18 cellular contexts compared by ENCODE assay signal in the genomic region with DNA sequence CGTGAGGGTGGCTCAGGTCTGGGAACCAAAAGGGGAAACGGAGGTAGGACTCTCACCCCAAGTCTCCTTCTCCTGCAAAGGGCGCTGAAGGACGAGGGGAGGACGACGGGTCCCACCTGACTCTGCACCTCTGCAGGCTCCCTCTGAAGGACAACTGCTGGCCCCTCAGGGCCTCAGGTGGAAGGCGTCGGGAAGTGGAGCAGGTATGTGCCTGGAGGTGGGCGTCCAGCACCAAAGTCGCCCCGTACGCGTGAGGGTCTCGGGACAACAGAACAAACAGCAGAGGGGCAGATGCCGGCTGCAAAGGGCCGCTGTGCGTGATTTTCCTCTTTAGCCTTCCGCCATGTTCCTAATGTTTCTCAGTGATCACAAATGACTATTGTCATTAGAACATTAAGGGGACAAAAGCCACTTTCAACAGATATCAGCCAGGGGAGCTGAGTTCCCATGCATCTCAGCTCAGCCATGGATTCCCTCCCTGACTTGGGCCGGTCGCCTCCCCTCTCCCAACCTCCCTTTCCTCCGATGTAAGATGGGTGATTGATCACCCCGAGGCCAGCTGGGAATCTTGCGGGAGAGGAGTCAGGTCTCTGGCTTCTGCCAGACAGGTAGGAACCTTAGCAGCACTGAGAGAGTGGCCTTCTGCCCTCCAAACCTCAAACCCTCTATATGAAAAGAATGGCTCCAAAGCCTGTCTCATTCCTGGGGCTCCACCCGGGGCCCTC. TPM values are rescaled to one million over a fixed set of nuclear protein-coding genes. Genes with fewer than 3 reads are reported as not detected.
DNase-seq lines count a peak whose midpoint lies in the region; ATAC-seq and TF ChIP-seq lines count a peak whose summit lies in the region.
"Had no signal": no experiment of that assay in that cellular context is flagged by ENCODE, and none has a peak within 500 bp of the region (broad histone marks: within the 10 kb centered on the region; RNA-seq: fewer than 3 reads in every experiment).

No MANE protein-coding gene starts in this region.

- H3K18ac ChIP-seq in neuronal stem cell (ENCODE audit: low read length) = peak overlapping the region; percentile 97

- peak overlapping the region; percentile 84 for H2BK12ac ChIP-seq in neuronal stem cell (ENCODE audit: low read length)

- H3K27ac ChIP-seq in right atrium auricular region (no peak overlapping the region), coronary artery (no peak overlapping the region), neuronal stem cell (replicated peaks; ENCODE audit: low read length) (peak overlapping the region; percentile 12), aorta (ENCODE audit: low read depth in 1 of 2, low read length in 2 of 2) (no peak overlapping the region), tibial nerve (peak overlapping the region in 1 of 4 donors; percentile 51)
- H3K27ac ChIP-seq: C4-2B had no signal

- no peaks in the 10 kb centered on the region for H3K36me3 ChIP-seq in right atrium auricular region
- H3K36me3 ChIP-seq in neuronal stem cell (replicated peaks in 1 of 2; ENCODE audit: control insufficient read depth in 2 of 2, insufficient read depth in 2 of 2, low read length in 2 of 2) = peaks cover 0 to 2% of the 10 kb centered on the region in 2 donors
- no peaks in the 10 kb centered on the region for H3K36me3 ChIP-seq in aorta (ENCODE audit: control insufficient read depth in 1 of 2, insufficient read depth in 2 of 2, low read length in 1 of 2)
- peaks cover 0 to 40% (median 2%) of the 10 kb centered on the region in 3 donors for H3K36me3 ChIP-seq in tibial nerve

- H3K14ac ChIP-seq in neuronal stem cell (ENCODE audit: low read length) = peak overlapping the region; percentile 9

- DNase-seq in Right ventricle myocardium superior (peak; percentile 24), right atrium auricular region (ENCODE audit: low spot score) (no peak), coronary artery (ENCODE audit: low spot score) (no peak), neuronal stem cell (ENCODE audit: low spot score) (no peak), aorta (peak; percentile 39 to 61), NCI-H2107 treated with DMSO at 0.1 percent for 48 hours (lab: John Stamatoyannopoulos, UW; ENCODE audit: unreplicated experiment) (no peak), tibial nerve (ENCODE audit: low spot score in 2 of 2) (no peak)
- DNase-seq: 8988T, DMS153, Karpas-422, NCI-H1105 treated with DMSO at 0.1 percent for 48 hours, NCI-H187, NCI-H446 treated with DMSO at 0.1 percent for 48 hours, NCI-H748 treated with DMSO at 0.1 percent for 48 hours had no signal

- H2BK15ac ChIP-seq in neuronal stem cell (ENCODE audit: low read length) = peak overlapping the region; percentile 100

- no peak overlapping the region for H4K8ac ChIP-seq in neuronal stem cell (ENCODE audit: low read depth, low read length)

- TF ChIP-seq POLR2A in tibial nerve (IDR thresholded peaks at IDR 0.05) = no peak

- H3K4me3 ChIP-seq in right atrium auricular region = no peak overlapping the region
- H3K4me3 ChIP-seq in coronary artery = peak overlapping the region; percentile 72
- H3K4me3 ChIP-seq in neuronal stem cell (ENCODE audit: low read length in 2 of 2) = no peak overlapping the region
- H3K4me3 ChIP-seq in aorta (ENCODE audit: low read length in 2 of 2) = no peak overlapping the region
- peak overlapping the region in 1 of 4 donors; percentile 51 for H3K4me3 ChIP-seq in tibial nerve

- H3K9me3 ChIP-seq in right atrium auricular region (no peaks in the 10 kb centered on the region), neuronal stem cell (replicated peaks in 1 of 2; ENCODE audit: control insufficient read depth in 2 of 2, insufficient read depth in 1 of 2, low read depth in 1 of 2, low read length in 2 of 2) (no peaks in the 10 kb centered on the region), aorta (ENCODE audit: control insufficient read depth, low read length) (no peaks in the 10 kb centered on the region), tibial nerve (no peaks in the 10 kb centered on the region)

- H3K4me1 ChIP-seq in right atrium auricular region = peaks cover 0 to 21% of the 10 kb centered on the region in 2 donors
- peaks cover 10 to 51% of the 10 kb centered on the region in 2 donors for H3K4me1 ChIP-seq in neuronal stem cell (ENCODE audit: control insufficient read depth in 2 of 2, insufficient read depth in 1 of 2, low read depth in 1 of 2, low read length in 2 of 2)
- no peaks in the 10 kb centered on the region for H3K4me1 ChIP-seq in aorta (ENCODE audit: control insufficient read depth in 1 of 2, insufficient read depth in 2 of 2, low read length in 2 of 2)
- peaks cover 0 to 41% (median 14%) of the 10 kb centered on the region in 4 donors for H3K4me1 ChIP-seq in tibial nerve

- TF ChIP-seq EP300 in tibial nerve (IDR thresholded peaks at IDR 0.05) = no peak

- no peaks in the 10 kb centered on the region for H3K27me3 ChIP-seq in right atrium auricular region
- peaks cover 0 to 29% (median 7%) of the 10 kb centered on the region in 3 experiments for H3K27me3 ChIP-seq in neuronal stem cell (ENCODE audit: control insufficient read depth in 3 of 3, insufficient read depth in 3 of 3, low read depth in 1 of 3, low read length in 3 of 3)
- no peaks in the 10 kb centered on the region for H3K27me3 ChIP-seq in aorta (ENCODE audit: control insufficient read depth in 1 of 2, insufficient read depth in 2 of 2, low read length in 1 of 2)
- H3K27me3 ChIP-seq in tibial nerve = peaks cover 0 to 26% of the 10 kb centered on the region in 2 donors

- H2BK5ac ChIP-seq in neuronal stem cell (ENCODE audit: low read length) = peak overlapping the region; percentile 85

- peak overlapping the region; percentile 98 for H3K23ac ChIP-seq in neuronal stem cell (ENCODE audit: low read depth, low read length, poor library complexity)

- WGBS in neuronal stem cell (ENCODE audit: extremely low coverage in 2 of 2, insufficient read length in 2 of 2, insufficient replicate concordance in 1 of 2), 2 donors = no CpG with 5 or more reads among the region's 24 CpGs
- WGBS in aorta, 2 donors = 89 to 90% methylated on average over 24 of the region's 24 CpGs
- WGBS in tibial nerve, 2 donors = 71 to 78% methylated on average over 24 of the region's 24 CpGs

- H2AFZ ChIP-seq in neuronal stem cell (ENCODE audit: low read length) = no peak overlapping the region

- H3K79me1 ChIP-seq in neuronal stem cell (ENCODE audit: low read depth, low read length) = peaks cover 4% of the 10 kb centered on the region

- H2BK120ac ChIP-seq in neuronal stem cell (ENCODE audit: low read depth, low read length) = peak overlapping the region; percentile 69

- ATAC-seq in Right ventricle myocardium superior (ENCODE audit: poor library complexity) (no peak), aorta (ENCODE audit: low FRiP score) (no peak), HG02759 (IDR thresholded peaks at IDR 0.05; ENCODE audit: unreplicated experiment) (no peak)

- peak overlapping the region; percentile 79 for H4K91ac ChIP-seq in neuronal stem cell (ENCODE audit: low read depth, low read length, poor library complexity)

- intact Hi-C loops in Right ventricle myocardium superior (cut with DNase I) = no loop called here
- intact Hi-C loops in aorta (cut with DNase I) = no loop called here

- peak overlapping the region; percentile 84 for H2AK5ac ChIP-seq in neuronal stem cell (ENCODE audit: low read depth, low read length)

- H3K9ac ChIP-seq in neuronal stem cell (ENCODE audit: low read depth, low read length, poor library complexity) = no peak overlapping the region

- TF ChIP-seq CTCF in right atrium auricular region (IDR thresholded peaks at IDR 0.05) (no peak), coronary artery (IDR thresholded peaks at IDR 0.05) (no peak), tibial nerve (IDR thresholded peaks at IDR 0.05) (no peak)

- H3K4ac ChIP-seq in neuronal stem cell (ENCODE audit: low read length) = peak overlapping the region; percentile 43

- no peak overlapping the region for H3K4me2 ChIP-seq in neuronal stem cell (ENCODE audit: insufficient read depth, low read length, poor library complexity, severe bottlenecking)

RNA-seq across cellular contexts. Expression of gene SLC16A8, which starts 0.8 kb away (rescaled TPM):
- total RNA-seq in Right ventricle myocardium superior (not detected), right atrium auricular region (under 1 TPM in 1 of 2 donors, not detected in 1; 0.28 TPM), aorta (under 1 TPM in 1 of 2 donors, not detected in 1; 0.81 TPM), tibial nerve (1 to 10 TPM in 3 of 4 donors, under 1 TPM in 1; 0.98 to 1.8 (median 1.4) TPM)
- 1.3 TPM for polyA plus RNA-seq in neuronal stem cell (2013, experiment 1 of 2)
- polyA plus RNA-seq in neuronal stem cell (2013, experiment 2 of 2) = 0.91 TPM
- polyA plus RNA-seq in aorta = under 1 TPM; 0.25 to 0.72 TPM
- total RNA-seq: G401, H4 had no signal

RNA-seq across cellular contexts. Expression of gene PICK1, which starts 25.9 kb away (rescaled TPM):
- total RNA-seq in Right ventricle myocardium superior (20.4 TPM), right atrium auricular region (10 to 100 TPM; 33.1 to 36.0 TPM), aorta (10 to 100 TPM; 25.0 to 26.4 TPM), tibial nerve (10 to 100 TPM; 32.1 to 49.8 (median 44.2) TPM)
- 8.4 TPM for polyA plus RNA-seq in neuronal stem cell (2013, experiment 1 of 2)
- 8.2 TPM for polyA plus RNA-seq in neuronal stem cell (2013, experiment 2 of 2)
- polyA plus RNA-seq in aorta = 10 to 100 TPM in 1 of 2 donors, 1 to 10 TPM in 1; 9.5 to 46.2 TPM

RNA-seq across cellular contexts. Expression of gene BAIAP2L2, which starts 27.3 kb away (rescaled TPM):
- total RNA-seq in Right ventricle myocardium superior = 0.24 TPM
- total RNA-seq in right atrium auricular region = under 1 TPM in 1 of 2 donors, not detected in 1; 0.63 TPM
- polyA plus RNA-seq in neuronal stem cell (2013, experiment 1 of 2) = 4.8 TPM
- polyA plus RNA-seq in neuronal stem cell (2013, experiment 2 of 2) = 4.5 TPM
- under 1 TPM; 0.26 to 0.48 TPM for total RNA-seq in aorta
- polyA plus RNA-seq in aorta = 10 to 100 TPM in 1 of 2 donors, 1 to 10 TPM in 1; 2.3 to 11.9 TPM
- 1 to 10 TPM in 3 of 4 donors, not detected in 1; 1.3 to 2.7 (median 2.1) TPM for total RNA-seq in tibial nerve
- total RNA-seq: H4 had no signal

Comparison
In these comparisons a context has a peak if more than half of its experiments do, and no peak if none do; other contexts are left out.
1. DNase-seq: peak in Right ventricle myocardium superior (single experiment) and aorta (2 of 2); none in right atrium auricular region (single experiment), coronary artery (single experiment), neuronal stem cell (single experiment), NCI-H2107 treated with DMSO at 0.1 percent for 48 hours (single experiment) and tibial nerve (0 of 2).